In genomic region chr7:52273685-52274610, GRCh38 we compare ENCODE assay signal across 20 cellular contexts.
DNase-seq lines count a peak whose midpoint lies in the region; ATAC-seq and TF ChIP-seq lines count a peak whose summit lies in the region.
"Had no signal": no experiment of that assay in that cellular context is flagged by ENCODE, and none has a peak within 500 bp of the region (broad histone marks: within the 10 kb centered on the region; RNA-seq: fewer than 3 reads in every experiment).

No MANE protein-coding gene starts in this region.

- H3K36me3 Mint-ChIP-seq in activated naive CD4-positive, alpha-beta T cell treated with anti-CD3 and anti-CD28 coated beads for 36 hours (ENCODE audit: low read depth), result no peaks in the 10 kb centered on the region
- H3K36me3 Mint-ChIP-seq in endodermal cell (ENCODE audit: low read depth) (no peaks in the 10 kb centered on the region), type B pancreatic cell (no peaks in the 10 kb centered on the region)

- H3K27ac ChIP-seq in endodermal cell (ENCODE audit: low read depth, low read length), result no peak overlapping the region
- H3K27ac ChIP-seq: A549, stomach had no signal

- peak; percentile 68 for TF ChIP-seq CTCF in endodermal cell (conservative IDR thresholded peaks at IDR 0.05)
- no peak for TF ChIP-seq CTCF in type B pancreatic cell (conservative IDR thresholded peaks at IDR 0.05)

- no peaks in the 10 kb centered on the region for H3K27me3 Mint-ChIP-seq in activated naive CD4-positive, alpha-beta T cell treated with anti-CD3 and anti-CD28 coated beads for 36 hours (ENCODE audit: low read depth)
- H3K27me3 Mint-ChIP-seq in endodermal cell (ENCODE audit: insufficient read depth) (no peaks in the 10 kb centered on the region), type B pancreatic cell (peaks cover 3% of the 10 kb centered on the region)
- H3K27me3 Mint-ChIP-seq: activated T-cell treated with anti-CD3 and anti-CD28 coated beads, Interleukin-2, amount 50 U/mL, for 24 hours; CD8-positive, alpha-beta memory T cell had no signal

- no peaks in the 10 kb centered on the region for H3K27me3 ChIP-seq in endodermal cell (ENCODE audit: control insufficient read depth, insufficient read depth, low read length, poor library complexity, severe bottlenecking)
- H3K27me3 ChIP-seq: stomach had no signal

- 96 to 97% methylated on average over 31 to 60 of the region's 60 CpGs for WGBS in endodermal cell (ENCODE audit: insufficient coverage in 1 of 2, insufficient read length in 1 of 2), 2 experiments

- no peaks in the 10 kb centered on the region for H3K4me1 Mint-ChIP-seq in activated naive CD4-positive, alpha-beta T cell treated with anti-CD3 and anti-CD28 coated beads for 36 hours (ENCODE audit: low read depth)
- H3K4me1 Mint-ChIP-seq in endodermal cell (no peaks in the 10 kb centered on the region), type B pancreatic cell (ENCODE audit: unreplicated experiment) (peaks cover 9% of the 10 kb centered on the region)
- H3K4me1 Mint-ChIP-seq: CD8-positive, alpha-beta memory T cell had no signal

- CTCF ChIA-PET in activated naive CD4-positive, alpha-beta T cell treated with anti-CD3 and anti-CD28 coated beads for 36 hours (lab: Charles Lee), result no interaction called here

- no peaks in the 10 kb centered on the region for H3K9me3 ChIP-seq in endodermal cell (ENCODE audit: control insufficient read depth, low read length)
- H3K9me3 ChIP-seq: A549 had no signal

- intact Hi-C loops in activated naive CD4-positive, alpha-beta T cell treated with anti-CD3 and anti-CD28 coated beads for 36 hours (cut with micrococcal nuclease), result loop anchor here (2.0 kb wide), 1 partner anchor 55 kb away; no protein-coding TSS in a partner anchor

- H3K4me3 Mint-ChIP-seq in activated naive CD4-positive, alpha-beta T cell treated with anti-CD3 and anti-CD28 coated beads for 36 hours, result peak overlapping the region; percentile 68
- H3K4me3 Mint-ChIP-seq in endodermal cell (peak overlapping the region; percentile 50), type B pancreatic cell (peak overlapping the region; percentile 65)
- H3K4me3 Mint-ChIP-seq: activated T-cell treated with anti-CD3 and anti-CD28 coated beads, Interleukin-2, amount 50 U/mL, for 24 hours; CD8-positive, alpha-beta memory T cell; HFFc6; T-helper 1 cell treated with Interleukin-12 subunit alpha and Interleukin-12 subunit beta and Interleukin-4 antibody, amounts not matched to agents 30 μg/mL and 1 μg/mL, for 36 hours had no signal

- peaks cover 6% of the 10 kb centered on the region for H3K9me3 Mint-ChIP-seq in activated naive CD4-positive, alpha-beta T cell treated with anti-CD3 and anti-CD28 coated beads for 36 hours
- H3K9me3 Mint-ChIP-seq in endodermal cell (no peaks in the 10 kb centered on the region), type B pancreatic cell (no peaks in the 10 kb centered on the region)

- H3K4me1 ChIP-seq in endodermal cell (ENCODE audit: control insufficient read depth, insufficient read depth, low read length), result no peaks in the 10 kb centered on the region
- H3K4me1 ChIP-seq: A549, stomach had no signal

- peak overlapping the region; percentile 79 for H3K27ac Mint-ChIP-seq in activated naive CD4-positive, alpha-beta T cell treated with anti-CD3 and anti-CD28 coated beads for 36 hours
- H3K27ac Mint-ChIP-seq in endodermal cell, result no peak overlapping the region
- H3K27ac Mint-ChIP-seq in type B pancreatic cell, result no peak overlapping the region
- H3K27ac Mint-ChIP-seq: activated T-cell treated with anti-CD3 and anti-CD28 coated beads, Interleukin-2, amount 50 U/mL, for 24 hours; CD8-positive, alpha-beta memory T cell; HFFc6; T-helper 1 cell treated with Interleukin-12 subunit alpha and Interleukin-12 subunit beta and Interleukin-4 antibody, amounts not matched to agents 30 μg/mL and 1 μg/mL, for 36 hours had no signal

- no peak for ATAC-seq in HG03159 (IDR thresholded peaks at IDR 0.05; ENCODE audit: unreplicated experiment)
- ATAC-seq: A549, esophagus mucosa had no signal

- H3K4me3 ChIP-seq in endodermal cell (ENCODE audit: low read length), result no peak overlapping the region
- H3K4me3 ChIP-seq: A549, stomach had no signal

- H3K9ac ChIP-seq in endodermal cell (ENCODE audit: extremely low read depth, low read length, poor library complexity, severe bottlenecking), result no peak overlapping the region

- no peaks in the 10 kb centered on the region for H3K36me3 ChIP-seq in endodermal cell (ENCODE audit: control insufficient read depth, insufficient read depth, low read length)
- H3K36me3 ChIP-seq: stomach had no signal

- peak; percentile 27 for DNase-seq in activated naive CD4-positive, alpha-beta T cell treated with anti-CD3 and anti-CD28 coated beads for 36 hours
- no peak for DNase-seq in activated naive CD4-positive, alpha-beta T cell (lab: John Stamatoyannopoulos, UW)
- DNase-seq in endodermal cell (peak; percentile 80), left kidney (ENCODE audit: low read depth, low spot score) (peak; percentile 54), type B pancreatic cell (ENCODE audit: extremely low spot score, unreplicated experiment) (no peak), SW 1271 (lab: John Stamatoyannopoulos, UW) (no peak), cerebellar cortex (ENCODE audit: low spot score) (no peak)
- DNase-seq: activated CD4-positive, alpha-beta T cell treated with anti-CD3 and anti-CD28 coated beads for 4 hours; activated T-cell treated with anti-CD3 and anti-CD28 coated beads, Interleukin-2, amount 50 U/mL, for 24 hours; amygdala; CD8-positive, alpha-beta memory T cell; HFFc6; hippocampal formation; NCI-H1105; NCI-H2171 treated with DMSO at 0.1 percent for 48 hours; stomach had no signal

Comparison
In these comparisons a context has a peak if more than half of its experiments do, and no peak if none do; other contexts are left out.
1. DNase-seq: peak in activated naive CD4-positive, alpha-beta T cell treated with anti-CD3 and anti-CD28 coated beads for 36 hours (single experiment), endodermal cell (single experiment) and left kidney (single experiment); none in activated naive CD4-positive, alpha-beta T cell (0 of 4), type B pancreatic cell (single experiment), SW 1271 (0 of 2) and cerebellar cortex (single experiment).
2. Peak in every context shown above with its lines, with median percentiles within 50 percentile points of each other: H3K4me3 Mint-ChIP-seq.